14 cellular contexts compared by ENCODE assay signal in genomic region chr7:150400779-150401423, GRCh38. TPM values are rescaled to one million over a fixed set of nuclear protein-coding genes. Genes with fewer than 3 reads are reported as not detected.
DNase-seq lines count a peak whose midpoint lies in the region; ATAC-seq and TF ChIP-seq lines count a peak whose summit lies in the region.
"Had no signal": no experiment of that assay in that cellular context is flagged by ENCODE, and none has a peak within 500 bp of the region (broad histone marks: within the 10 kb centered on the region; RNA-seq: fewer than 3 reads in every experiment).

No MANE protein-coding gene starts in this region.

- ATAC-seq in omental fat pad (ENCODE audit: low FRiP score), result no peak

- no peak for TF ChIP-seq POLR2A in suprapubic skin (IDR thresholded peaks at IDR 0.05)

- DNase-seq in activated effector memory CD4-positive, alpha-beta T cell treated with anti-CD3 and anti-CD28 coated beads, Interleukin-2, amount 50 U/mL, for 16 hours, result peak; percentile 50
- no peak for DNase-seq in activated effector memory CD4-positive, alpha-beta T cell treated with Interleukin-2 at 50 U/mL for 16 hours
- DNase-seq in endothelial cell (ENCODE audit: low spot score), result no peak
- DNase-seq in suprapubic skin (ENCODE audit: low spot score in 2 of 2), result peak; percentile 17 to 65
- no peak for DNase-seq in omental fat pad (ENCODE audit: low spot score)
- no peak for DNase-seq in NCI-H510A treated with DMSO at 0.1 percent for 48 hours (lab: John Stamatoyannopoulos, UW)
- DNase-seq: activated CD4-positive, alpha-beta T cell treated with anti-CD3 and anti-CD28 coated beads, Interleukin-2, amount 10 ng/mL, durations not matched to agents 7 days and 5 days; NCI-H2029 treated with DMSO at 0.1 percent for 48 hours; retina had no signal

- H3K36me3 Mint-ChIP-seq in endothelial cell (ENCODE audit: low read depth, unreplicated experiment), result peaks cover 28% of the 10 kb centered on the region

- no peaks in the 10 kb centered on the region for H3K9me3 ChIP-seq in suprapubic skin
- H3K9me3 ChIP-seq: HAP-1 had no signal

- H3K4me1 ChIP-seq in suprapubic skin, result peaks cover 28% of the 10 kb centered on the region

- H3K27ac ChIP-seq in suprapubic skin, result no peak overlapping the region

- peak overlapping the region; percentile 36 for H3K27ac Mint-ChIP-seq in endothelial cell (ENCODE audit: unreplicated experiment)
- H3K27ac Mint-ChIP-seq: activated T-helper 2 cell treated with anti-CD3 and anti-CD28 coated beads, Interferon-gamma antibody, Interleukin-2, Interleukin-4, amounts not matched to agents 10 μg/mL and 5 μg/mL and 100 μg/mL, durations not matched to agents 14 hours and 24 hours and 36 hours had no signal

- peaks cover 16% of the 10 kb centered on the region for H3K27me3 Mint-ChIP-seq in endothelial cell (ENCODE audit: unreplicated experiment)
- H3K27me3 Mint-ChIP-seq: activated CD4-positive, alpha-beta T cell treated with anti-CD3 and anti-CD28 coated beads, Interleukin-2, amount 10 ng/mL, durations not matched to agents 7 days and 5 days; central memory CD8-positive, alpha-beta T cell had no signal

- TF ChIP-seq CTCF in endothelial cell (IDR thresholded peaks at IDR 0.05; ENCODE audit: unreplicated experiment) (no peak), suprapubic skin (IDR thresholded peaks at IDR 0.05) (no peak), omental fat pad (IDR thresholded peaks at IDR 0.05) (no peak)

- H3K4me3 ChIP-seq in suprapubic skin, result no peak overlapping the region
- H3K4me3 ChIP-seq: HAP-1 had no signal

- H3K27me3 ChIP-seq in suprapubic skin, result no peaks in the 10 kb centered on the region

- 84% methylated on average over 15 of the region's 15 CpGs for WGBS in suprapubic skin

- no peak for TF ChIP-seq EP300 in suprapubic skin (IDR thresholded peaks at IDR 0.05)

- peaks cover 20% of the 10 kb centered on the region for H3K36me3 ChIP-seq in suprapubic skin
- H3K36me3 ChIP-seq: HAP-1 had no signal

- H3K4me3 Mint-ChIP-seq in endothelial cell (ENCODE audit: unreplicated experiment), result no peak overlapping the region
- H3K4me3 Mint-ChIP-seq: activated CD4-positive, alpha-beta T cell treated with anti-CD3 and anti-CD28 coated beads, Interleukin-2, amount 10 ng/mL, durations not matched to agents 7 days and 5 days; central memory CD8-positive, alpha-beta T cell had no signal

- H3K9me3 Mint-ChIP-seq in endothelial cell (ENCODE audit: unreplicated experiment), result no peaks in the 10 kb centered on the region
- H3K9me3 Mint-ChIP-seq: activated CD4-positive, alpha-beta T cell treated with anti-CD3 and anti-CD28 coated beads, Interleukin-2, amount 10 ng/mL, durations not matched to agents 7 days and 5 days; activated T-helper 2 cell treated with anti-CD3 and anti-CD28 coated beads, Interferon-gamma antibody, Interleukin-2, Interleukin-4, amounts not matched to agents 10 μg/mL and 5 μg/mL and 100 μg/mL, durations not matched to agents 14 hours and 24 hours and 36 hours; central memory CD8-positive, alpha-beta T cell had no signal

- H3K4me1 Mint-ChIP-seq in endothelial cell (ENCODE audit: unreplicated experiment), result peaks cover 24% of the 10 kb centered on the region

RNA-seq across cellular contexts. Expression of gene ZNF775, which starts 21.8 kb away (rescaled TPM):
- total RNA-seq in endothelial cell (ENCODE audit: unreplicated experiment) (12.1 TPM), suprapubic skin (1 to 10 TPM; 1.6 to 3.9 (median 2.6) TPM), omental fat pad (1 to 10 TPM in 3 of 4 donors, under 1 TPM in 1; 0.72 to 4.4 (median 1.4) TPM)

RNA-seq across cellular contexts. Expression of gene REPIN1, which starts 32.3 kb away (rescaled TPM):
- total RNA-seq in endothelial cell (ENCODE audit: unreplicated experiment), result 138 TPM
- total RNA-seq in suprapubic skin, result 10 to 100 TPM; 56.1 to 75.5 (median 73.7) TPM
- total RNA-seq in omental fat pad, result 10 to 100 TPM; 40.6 to 55.7 (median 49.3) TPM

RNA-seq across cellular contexts. Expression of gene GIMAP8, which starts 49.5 kb away (rescaled TPM):
- total RNA-seq in endothelial cell (ENCODE audit: unreplicated experiment) (143 TPM), suprapubic skin (1 to 10 TPM; 1.5 to 5.6 (median 3.2) TPM), omental fat pad (10 to 100 TPM in 3 of 4 donors, 1 to 10 TPM in 1; 3.0 to 42.9 (median 14.8) TPM)
- total RNA-seq: A673 had no signal

RNA-seq across cellular contexts. Expression of gene RARRES2, which starts 59.5 kb away (rescaled TPM):
- total RNA-seq in endothelial cell (ENCODE audit: unreplicated experiment), result 4.9 TPM
- total RNA-seq in suprapubic skin, result 10 to 100 TPM; 12.8 to 23.4 (median 16.5) TPM
- total RNA-seq in omental fat pad, result 100 to 1,000 TPM in 3 of 4 donors, 10 to 100 TPM in 1; 93.9 to 433 (median 218) TPM
- total RNA-seq: A673; activated CD4-positive, alpha-beta T cell treated with anti-CD3 and anti-CD28 coated beads, Interleukin-2, amount 10 ng/mL, durations not matched to agents 7 days and 5 days; activated T-helper 2 cell treated with anti-CD3 and anti-CD28 coated beads, Interferon-gamma antibody, Interleukin-2, Interleukin-4, amounts not matched to agents 10 μg/mL and 5 μg/mL and 100 μg/mL, durations not matched to agents 14 hours and 24 hours and 36 hours; mononuclear cell had no signal

Comparison
In these comparisons a context has a peak if more than half of its experiments do, and no peak if none do; other contexts are left out.
1. DNase-seq: peak in activated effector memory CD4-positive, alpha-beta T cell treated with anti-CD3 and anti-CD28 coated beads, Interleukin-2, amount 50 U/mL, for 16 hours (single experiment) and suprapubic skin (2 of 2); none in activated effector memory CD4-positive, alpha-beta T cell treated with Interleukin-2 at 50 U/mL for 16 hours (single experiment), endothelial cell (single experiment), omental fat pad (single experiment) and NCI-H510A treated with DMSO at 0.1 percent for 48 hours (single experiment).